1 cellular context compared by ENCODE assay signal in genomic region chr10:70786799-70787415, GRCh38.
TF ChIP-seq lines count a peak whose summit lies in the region.

No MANE protein-coding gene starts in this region.

TF ChIP-seq in SK-N-SH, 30 proteins besides CTCF, POLR2A, EP300 and RAD21 (continued from another document):
- TF ChIP-seq PBX3 (IDR thresholded peaks at IDR 0.05) (no peak), FOXJ3 (CRISPR knock-in tag; IDR thresholded peaks at IDR 0.05) (no peak), TEAD4 (IDR thresholded peaks at IDR 0.05; ENCODE audit: borderline replicate concordance, insufficient read depth) (no peak), ZBTB33 (IDR thresholded peaks at IDR 0.05; ENCODE audit: borderline replicate concordance, low read depth) (no peak), REST (IDR thresholded peaks at IDR 0.05; ENCODE audit: low read depth, low read length) (no peak)
